ENCODE assay signal across 20 cellular contexts in genomic region chr5:16025681-16026080, GRCh38.
DNase-seq lines count a peak whose midpoint lies in the region; ATAC-seq and TF ChIP-seq lines count a peak whose summit lies in the region.
"Had no signal": no experiment of that assay in that cellular context is flagged by ENCODE, and none has a peak within 500 bp of the region (broad histone marks: within the 10 kb centered on the region; RNA-seq: fewer than 3 reads in every experiment).

No MANE protein-coding gene starts in this region.

- H3K27me3 ChIP-seq in BE2C = no peaks in the 10 kb centered on the region
- H3K27me3 ChIP-seq: BLaER1, Peyer's patch had no signal

- TF ChIP-seq CTCF in BE2C (IDR thresholded peaks at IDR 0.05; ENCODE audit: low read depth, low read length) = no peak

- peaks cover 26% of the 10 kb centered on the region for H3K4me1 ChIP-seq in BE2C
- H3K4me1 ChIP-seq: BLaER1, Peyer's patch had no signal

- peaks cover 5% of the 10 kb centered on the region for H3K9me3 Mint-ChIP-seq in activated T-helper 1 cell treated with anti-CD3 and anti-CD28 coated beads, Interleukin-12 subunit alpha, Interleukin-12 subunit beta, Interleukin-2, Interleukin-4 antibody, amounts not matched to agents 30 ng/mL and 10 ng/mL and 1 ng/mL, durations not matched to agents 14 hours and 24 hours and 36 hours

- ATAC-seq in SK-N-SH treated with all-trans-retinoic acid at 6 μM for 48 hours (peak; percentile 40; the same call in 2 of the 3 replicates), HG02571 (IDR thresholded peaks at IDR 0.05; ENCODE audit: unreplicated experiment) (no peak)
- ATAC-seq: T-helper 17 cell had no signal

- H3K9me3 ChIP-seq in BE2C = no peaks in the 10 kb centered on the region
- H3K9me3 ChIP-seq: BLaER1, Peyer's patch had no signal

- H3K36me3 ChIP-seq in BE2C = no peaks in the 10 kb centered on the region
- H3K36me3 ChIP-seq: BLaER1, Peyer's patch had no signal

- intact Hi-C loops in activated T-helper 1 cell treated with anti-CD3 and anti-CD28 coated beads, Interleukin-12 subunit alpha, Interleukin-12 subunit beta, Interleukin-2, Interleukin-4 antibody, amounts not matched to agents 30 ng/mL and 10 ng/mL and 1 ng/mL, durations not matched to agents 14 hours and 24 hours and 36 hours (cut with micrococcal nuclease) = no loop called here

- H3K4me1 Mint-ChIP-seq in activated T-helper 1 cell treated with anti-CD3 and anti-CD28 coated beads, Interleukin-12 subunit alpha, Interleukin-12 subunit beta, Interleukin-2, Interleukin-4 antibody, amounts not matched to agents 30 ng/mL and 10 ng/mL and 1 ng/mL, durations not matched to agents 14 hours and 24 hours and 36 hours (ENCODE audit: low read depth) = no peaks in the 10 kb centered on the region
- H3K4me1 Mint-ChIP-seq: T-helper 17 cell had no signal

- no peak overlapping the region for H3K4me3 ChIP-seq in BE2C (ENCODE audit: low read depth, low read length)
- H3K4me3 ChIP-seq: BLaER1, Peyer's patch had no signal

- no peaks in the 10 kb centered on the region for H3K36me3 Mint-ChIP-seq in activated T-helper 1 cell treated with anti-CD3 and anti-CD28 coated beads, Interleukin-12 subunit alpha, Interleukin-12 subunit beta, Interleukin-2, Interleukin-4 antibody, amounts not matched to agents 30 ng/mL and 10 ng/mL and 1 ng/mL, durations not matched to agents 14 hours and 24 hours and 36 hours (ENCODE audit: low read depth)

- H3K4me3 Mint-ChIP-seq in activated T-helper 1 cell treated with anti-CD3 and anti-CD28 coated beads, Interleukin-12 subunit alpha, Interleukin-12 subunit beta, Interleukin-2, Interleukin-4 antibody, amounts not matched to agents 30 ng/mL and 10 ng/mL and 1 ng/mL, durations not matched to agents 14 hours and 24 hours and 36 hours = no peak overlapping the region
- H3K4me3 Mint-ChIP-seq: CD4-positive, alpha-beta T cell; T-helper 17 cell had no signal

- H3K27me3 Mint-ChIP-seq in activated T-helper 1 cell treated with anti-CD3 and anti-CD28 coated beads, Interleukin-12 subunit alpha, Interleukin-12 subunit beta, Interleukin-2, Interleukin-4 antibody, amounts not matched to agents 30 ng/mL and 10 ng/mL and 1 ng/mL, durations not matched to agents 14 hours and 24 hours and 36 hours (ENCODE audit: insufficient read depth) = no peaks in the 10 kb centered on the region
- H3K27me3 Mint-ChIP-seq: CD4-positive, alpha-beta T cell; T-helper 17 cell had no signal

- DNase-seq in BE2C (peak; percentile 82), GM04504 (ENCODE audit: low read depth) (peak; percentile 13), left kidney (ENCODE audit: low read depth, low spot score) (peak; percentile 29), midbrain (lab: John Stamatoyannopoulos, UW) (no peak)
- DNase-seq in activated T-helper 1 cell treated with anti-CD3 and anti-CD28 coated beads, Interleukin-12 subunit alpha, Interleukin-12 subunit beta, Interleukin-2, Interleukin-4 antibody, amounts not matched to agents 30 ng/mL and 10 ng/mL and 1 ng/mL, durations not matched to agents 14 hours and 24 hours and 36 hours (ENCODE audit: low spot score) = no peak
- DNase-seq: CD4-positive, alpha-beta T cell; COR-L47; DMS79; IMR-90; NCI-H1105; NCI-H146; NCI-H2029 treated with DMSO at 0.1 percent for 48 hours; NCI-H2171 treated with DMSO at 0.1 percent for 48 hours; NCI-H446; NCI-H526; Peyer's patch; T-helper 17 cell had no signal

- no peak overlapping the region for H3K27ac Mint-ChIP-seq in activated T-helper 1 cell treated with anti-CD3 and anti-CD28 coated beads, Interleukin-12 subunit alpha, Interleukin-12 subunit beta, Interleukin-2, Interleukin-4 antibody, amounts not matched to agents 30 ng/mL and 10 ng/mL and 1 ng/mL, durations not matched to agents 14 hours and 24 hours and 36 hours
- H3K27ac Mint-ChIP-seq: CD4-positive, alpha-beta T cell; T-helper 17 cell had no signal

TF ChIP-seq in SK-N-SH treated with all-trans-retinoic acid at 6 μM for 48 hours, 23 proteins besides CTCF, POLR2A, EP300 and RAD21 (continues in another document):
- no peak for TF ChIP-seq ZC3H10 (CRISPR knock-in tag; IDR thresholded peaks at IDR 0.05)
- TF ChIP-seq ESRRG (CRISPR knock-in tag; IDR thresholded peaks at IDR 0.05) = no peak
- peak; percentile 46; the same call in 1 of the 2 replicates for TF ChIP-seq TSHZ2 (CRISPR knock-in tag; IDR thresholded peaks at IDR 0.05)
- no peak for TF ChIP-seq CSDC2 (CRISPR knock-in tag; IDR thresholded peaks at IDR 0.05)
- TF ChIP-seq RARB (CRISPR knock-in tag; IDR thresholded peaks at IDR 0.05) = no peak
- no peak for TF ChIP-seq ZNF70 (CRISPR knock-in tag; IDR thresholded peaks at IDR 0.05)
- no peak for TF ChIP-seq GLIS3 (CRISPR knock-in tag; IDR thresholded peaks at IDR 0.05)
- TF ChIP-seq ISL1 (CRISPR knock-in tag; IDR thresholded peaks at IDR 0.05) = peak; percentile 75
- TF ChIP-seq, protein P1, sequence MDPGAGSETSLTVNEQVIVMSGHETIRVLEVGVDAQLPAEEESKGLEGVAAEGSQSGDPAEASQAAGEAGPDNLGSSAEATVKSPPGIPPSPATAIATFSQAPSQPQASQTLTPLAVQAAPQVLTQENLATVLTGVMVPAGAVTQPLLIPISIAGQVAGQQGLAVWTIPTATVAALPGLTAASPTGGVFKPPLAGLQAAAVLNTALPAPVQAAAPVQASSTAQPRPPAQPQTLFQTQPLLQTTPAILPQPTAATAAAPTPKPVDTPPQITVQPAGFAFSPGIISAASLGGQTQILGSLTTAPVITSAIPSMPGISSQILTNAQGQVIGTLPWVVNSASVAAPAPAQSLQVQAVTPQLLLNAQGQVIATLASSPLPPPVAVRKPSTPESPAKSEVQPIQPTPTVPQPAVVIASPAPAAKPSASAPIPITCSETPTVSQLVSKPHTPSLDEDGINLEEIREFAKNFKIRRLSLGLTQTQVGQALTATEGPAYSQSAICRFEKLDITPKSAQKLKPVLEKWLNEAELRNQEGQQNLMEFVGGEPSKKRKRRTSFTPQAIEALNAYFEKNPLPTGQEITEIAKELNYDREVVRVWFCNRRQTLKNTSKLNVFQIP (CRISPR knock-in tag; IDR thresholded peaks at IDR 0.05; ENCODE audit: borderline replicate concordance, low read depth) = no peak
- no peak for TF ChIP-seq TOX (CRISPR knock-in tag; IDR thresholded peaks at IDR 0.05; ENCODE audit: borderline replicate concordance)
- TF ChIP-seq ZFP3 (CRISPR knock-in tag; IDR thresholded peaks at IDR 0.05) = no peak
- no peak for TF ChIP-seq ZNF8 (CRISPR knock-in tag; IDR thresholded peaks at IDR 0.05)
- 0 out of 2 replicates have a peak, but pooled peaks have one; percentile 31 for TF ChIP-seq SNAI2 (CRISPR knock-in tag; IDR thresholded peaks at IDR 0.05)
- TF ChIP-seq, protein P2, sequence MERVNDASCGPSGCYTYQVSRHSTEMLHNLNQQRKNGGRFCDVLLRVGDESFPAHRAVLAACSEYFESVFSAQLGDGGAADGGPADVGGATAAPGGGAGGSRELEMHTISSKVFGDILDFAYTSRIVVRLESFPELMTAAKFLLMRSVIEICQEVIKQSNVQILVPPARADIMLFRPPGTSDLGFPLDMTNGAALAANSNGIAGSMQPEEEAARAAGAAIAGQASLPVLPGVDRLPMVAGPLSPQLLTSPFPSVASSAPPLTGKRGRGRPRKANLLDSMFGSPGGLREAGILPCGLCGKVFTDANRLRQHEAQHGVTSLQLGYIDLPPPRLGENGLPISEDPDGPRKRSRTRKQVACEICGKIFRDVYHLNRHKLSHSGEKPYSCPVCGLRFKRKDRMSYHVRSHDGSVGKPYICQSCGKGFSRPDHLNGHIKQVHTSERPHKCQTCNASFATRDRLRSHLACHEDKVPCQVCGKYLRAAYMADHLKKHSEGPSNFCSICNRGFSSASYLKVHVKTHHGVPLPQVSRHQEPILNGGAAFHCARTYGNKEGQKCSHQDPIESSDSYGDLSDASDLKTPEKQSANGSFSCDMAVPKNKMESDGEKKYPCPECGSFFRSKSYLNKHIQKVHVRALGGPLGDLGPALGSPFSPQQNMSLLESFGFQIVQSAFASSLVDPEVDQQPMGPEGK (CRISPR knock-in tag; IDR thresholded peaks at IDR 0.05; ENCODE audit: borderline replicate concordance) = no peak
- no peak for TF ChIP-seq BACH2 (CRISPR knock-in tag; IDR thresholded peaks at IDR 0.05; ENCODE audit: borderline replicate concordance)
- TF ChIP-seq, protein P3, sequence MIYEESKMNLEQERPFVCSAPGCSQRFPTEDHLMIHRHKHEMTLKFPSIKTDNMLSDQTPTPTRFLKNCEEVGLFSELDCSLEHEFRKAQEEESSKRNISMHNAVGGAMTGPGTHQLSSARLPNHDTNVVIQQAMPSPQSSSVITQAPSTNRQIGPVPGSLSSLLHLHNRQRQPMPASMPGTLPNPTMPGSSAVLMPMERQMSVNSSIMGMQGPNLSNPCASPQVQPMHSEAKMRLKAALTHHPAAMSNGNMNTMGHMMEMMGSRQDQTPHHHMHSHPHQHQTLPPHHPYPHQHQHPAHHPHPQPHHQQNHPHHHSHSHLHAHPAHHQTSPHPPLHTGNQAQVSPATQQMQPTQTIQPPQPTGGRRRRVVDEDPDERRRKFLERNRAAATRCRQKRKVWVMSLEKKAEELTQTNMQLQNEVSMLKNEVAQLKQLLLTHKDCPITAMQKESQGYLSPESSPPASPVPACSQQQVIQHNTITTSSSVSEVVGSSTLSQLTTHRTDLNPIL (CRISPR knock-in tag; IDR thresholded peaks at IDR 0.05; ENCODE audit: low read depth) = peak; percentile 79
- peak; percentile 81 for TF ChIP-seq TCF4 (CRISPR knock-in tag; IDR thresholded peaks at IDR 0.05; ENCODE audit: borderline replicate concordance)

Comparison
In these comparisons a context has a peak if more than half of its experiments do, and no peak if none do; other contexts are left out.
1. DNase-seq: peak in BE2C (single experiment), GM04504 (single experiment) and left kidney (single experiment); none in activated T-helper 1 cell treated with anti-CD3 and anti-CD28 coated beads, Interleukin-12 subunit alpha, Interleukin-12 subunit beta, Interleukin-2, Interleukin-4 antibody, amounts not matched to agents 30 ng/mL and 10 ng/mL and 1 ng/mL, durations not matched to agents 14 hours and 24 hours and 36 hours (single experiment) and midbrain (single experiment).